ENCODE assay signal across 35 cellular contexts in genomic region chr13:59312776-59313175, GRCh38.
"Had no signal": no experiment of that assay in that cellular context is flagged by ENCODE, and none has a peak within 500 bp of the region (broad histone marks: within the 10 kb centered on the region; RNA-seq: fewer than 3 reads in every experiment).

No MANE protein-coding gene starts in this region.

- DNase-seq: Karpas-422, Kasumi-1, KBM-7, KG1, MG63, MM.1S, MV-4-11, NCI-H1048, NCI-H1092, NCI-H1092 treated with DMSO at 0.1 percent for 48 hours, NCI-H1105, NCI-H1105 treated with DMSO at 0.1 percent for 48 hours, NCI-H1417, NCI-H1417 treated with DMSO at 0.1 percent for 48 hours, NCI-H1436, NCI-H1436 treated with DMSO at 0.1 percent for 48 hours, NCI-H146, NCI-H1694, NCI-H1694 treated with DMSO at 0.1 percent for 48 hours, NCI-H187, NCI-H187 treated with DMSO at 0.1 percent for 48 hours, NCI-H1930, NCI-H2029, NCI-H2029 treated with DMSO at 0.1 percent for 48 hours, NCI-H2081, NCI-H2081 treated with DMSO at 0.1 percent for 48 hours, NCI-H2107, NCI-H2171, NCI-H2171 treated with DMSO at 0.1 percent for 48 hours, NCI-H2227 treated with DMSO at 0.1 percent for 48 hours, NCI-H226, NCI-H345, NCI-H446, NCI-H446 treated with DMSO at 0.1 percent for 48 hours had no signal

- H3K27me3 ChIP-seq: MG63 had no signal

- H3K27ac ChIP-seq: KMS-11 had no signal

- H3K9me3 ChIP-seq: MG63 had no signal

- H3K4me3 ChIP-seq: MG63 had no signal

- H3K36me3 ChIP-seq: MG63 had no signal
